9 cellular contexts compared by ENCODE assay signal in genomic region chr11:10298342-10298741, GRCh38. TPM values are rescaled to one million over a fixed set of nuclear protein-coding genes. Genes with fewer than 3 reads are reported as not detected.
DNase-seq lines count a peak whose midpoint lies in the region; ATAC-seq and TF ChIP-seq lines count a peak whose summit lies in the region.
"Had no signal": no experiment of that assay in that cellular context is flagged by ENCODE, and none has a peak within 500 bp of the region (broad histone marks: within the 10 kb centered on the region; RNA-seq: fewer than 3 reads in every experiment).

No MANE protein-coding gene starts in this region.

- H3K4me3 Mint-ChIP-seq in progenitor cell of endocrine pancreas (ENCODE audit: low read depth): no peak overlapping the region

- TF ChIP-seq CTCF in epithelial cell of esophagus (IDR thresholded peaks at IDR 0.05; ENCODE audit: insufficient read depth, low read depth, low read length, missing control alignments): no peak
- no peak for TF ChIP-seq CTCF in progenitor cell of endocrine pancreas (IDR thresholded peaks at IDR 0.05; ENCODE audit: unreplicated experiment)

- DNase-seq in DMS79 (lab: John Stamatoyannopoulos, UW) (peak; percentile 93), SIG-M5 treated with dmso at 0.1 percent for 504 hours (lab: John Stamatoyannopoulos, UW; ENCODE audit: unreplicated experiment) (peak; percentile 83), epithelial cell of esophagus (ENCODE audit: low read depth) (peak; percentile 55), NCI-H146 (lab: John Stamatoyannopoulos, UW) (no peak), mesenteric fat pad (ENCODE audit: low spot score) (no peak), progenitor cell of endocrine pancreas (ENCODE audit: low spot score, unreplicated experiment) (no peak)

- H3K27ac Mint-ChIP-seq in progenitor cell of endocrine pancreas: no peak overlapping the region

- H3K4me1 Mint-ChIP-seq in progenitor cell of endocrine pancreas (ENCODE audit: low read depth): peaks cover 15% of the 10 kb centered on the region

- H3K4me3 ChIP-seq in epithelial cell of esophagus (ENCODE audit: low read length): no peak overlapping the region
- H3K4me3 ChIP-seq: PC-9 had no signal

- no peaks in the 10 kb centered on the region for H3K36me3 Mint-ChIP-seq in progenitor cell of endocrine pancreas (ENCODE audit: insufficient read depth)

- ATAC-seq in GM19351 (IDR thresholded peaks at IDR 0.05; ENCODE audit: unreplicated experiment): peak; percentile 89
- peak; percentile 96 for ATAC-seq in HG03159 (IDR thresholded peaks at IDR 0.05; ENCODE audit: unreplicated experiment)

- no peaks in the 10 kb centered on the region for H3K9me3 Mint-ChIP-seq in progenitor cell of endocrine pancreas (ENCODE audit: low read depth)

- H3K27me3 Mint-ChIP-seq in progenitor cell of endocrine pancreas: peaks cover 42% of the 10 kb centered on the region

RNA-seq across cellular contexts. Expression of gene SBF2, which starts 4.3 kb away (rescaled TPM):
- total RNA-seq in mesenteric fat pad (99.7 TPM), progenitor cell of endocrine pancreas (43.8 and 44.9 TPM in 2 replicates)

RNA-seq across cellular contexts. Expression of gene ADM, which starts 6.5 kb away (rescaled TPM):
- total RNA-seq in mesenteric fat pad (663 TPM), progenitor cell of endocrine pancreas (8.4 and 9.4 TPM in 2 replicates)

Comparison
In these comparisons a context has a peak if more than half of its experiments do, and no peak if none do; other contexts are left out.
1. DNase-seq: peak in DMS79 (single experiment), SIG-M5 treated with dmso at 0.1 percent for 504 hours (single experiment) and epithelial cell of esophagus (single experiment); none in NCI-H146 (single experiment), mesenteric fat pad (single experiment) and progenitor cell of endocrine pancreas (single experiment).
2. RNA of gene ADM, which starts 6.5 kb away (total RNA-seq): 663 TPM in mesenteric fat pad (single experiment); 8.4 to 9.4 TPM in progenitor cell of endocrine pancreas; every median in the first group is over 10 times any median in the second.